13 cellular contexts compared by ENCODE assay signal in genomic region chr20:36550797-36551299, GRCh38. TPM values are rescaled to one million over a fixed set of nuclear protein-coding genes. Genes with fewer than 3 reads are reported as not detected.
DNase-seq lines count a peak whose midpoint lies in the region; ATAC-seq and TF ChIP-seq lines count a peak whose summit lies in the region.
"Had no signal": no experiment of that assay in that cellular context is flagged by ENCODE, and none has a peak within 500 bp of the region (broad histone marks: within the 10 kb centered on the region; RNA-seq: fewer than 3 reads in every experiment).

No MANE protein-coding gene starts in this region.

- H3K9me3 ChIP-seq in smooth muscle cell (replicated peaks; ENCODE audit: low read depth), result no peaks in the 10 kb centered on the region
- H3K9me3 ChIP-seq: neutrophil had no signal

- H3K27me3 ChIP-seq in GM23338 (ENCODE audit: insufficient read depth) (no peaks in the 10 kb centered on the region), smooth muscle cell (ENCODE audit: low read depth) (no peaks in the 10 kb centered on the region), dorsolateral prefrontal cortex (no peaks in the 10 kb centered on the region)
- H3K27me3 ChIP-seq: neutrophil had no signal

- H4K20me1 ChIP-seq in GM23338 (replicated peaks; ENCODE audit: insufficient read depth) (no peaks in the 10 kb centered on the region; the same call in 1 of the 2 replicates), smooth muscle cell (ENCODE audit: low read depth) (peaks cover 49% of the 10 kb centered on the region)

- ATAC-seq in GM23338 (no peak; the same call in 2 of the 3 replicates), GM21423 (IDR thresholded peaks at IDR 0.05; ENCODE audit: unreplicated experiment) (no peak)

- 81% methylated on average over 14 of the region's 14 CpGs for WGBS in smooth muscle cell (ENCODE audit: low lambda C conversion rate)

- no peaks in the 10 kb centered on the region; the same call in 1 of the 2 replicates for H3K79me2 ChIP-seq in GM23338 (replicated peaks; ENCODE audit: insufficient read depth)
- peaks cover 7% of the 10 kb centered on the region for H3K79me2 ChIP-seq in smooth muscle cell (ENCODE audit: low read depth)

- H3K27ac ChIP-seq in GM23338 (ENCODE audit: low read depth) (no peak overlapping the region), smooth muscle cell (ENCODE audit: low read depth) (peak overlapping the region; percentile 12), dorsolateral prefrontal cortex (peak overlapping the region in 2 of 59 donors; percentile 5 to 41)
- H3K27ac ChIP-seq: neutrophil had no signal

- no peaks in the 10 kb centered on the region for H3K4me1 ChIP-seq in GM23338 (ENCODE audit: insufficient read depth)
- no peaks in the 10 kb centered on the region for H3K4me1 ChIP-seq in smooth muscle cell (ENCODE audit: low read depth)

- peaks cover 15% of the 10 kb centered on the region; the same call in 1 of the 2 replicates for H3F3A ChIP-seq in GM23338 (replicated peaks; ENCODE audit: low read depth)
- peaks cover 38% of the 10 kb centered on the region for H3F3A ChIP-seq in smooth muscle cell (ENCODE audit: low read depth)

- no peaks in the 10 kb centered on the region for H3K9me2 ChIP-seq in GM23338 (ENCODE audit: insufficient read depth)

- peaks cover 13% of the 10 kb centered on the region for H3K36me3 Mint-ChIP-seq in GM23338 (ENCODE audit: low read depth)

- no peaks in the 10 kb centered on the region for H3K9me3 Mint-ChIP-seq in GM23338
- H3K9me3 Mint-ChIP-seq: activated B cell treated with CpG ODN at 0.5 μM for 24 hours had no signal

- H3K27me3 Mint-ChIP-seq in GM23338 (ENCODE audit: insufficient read depth, low read depth, poor library complexity), result peaks cover 5% of the 10 kb centered on the region
- H3K27me3 Mint-ChIP-seq: activated B cell treated with CpG ODN at 0.5 μM for 24 hours had no signal

- no peak overlapping the region for H3K4me3 Mint-ChIP-seq in GM23338
- H3K4me3 Mint-ChIP-seq: activated B cell treated with CpG ODN at 0.5 μM for 24 hours had no signal

- H3K36me3 ChIP-seq in GM23338 (ENCODE audit: insufficient read depth) (no peaks in the 10 kb centered on the region), smooth muscle cell (ENCODE audit: low read depth) (no peaks in the 10 kb centered on the region)
- H3K36me3 ChIP-seq: neutrophil had no signal

- H3K4me3 ChIP-seq in GM23338, result no peak overlapping the region
- H3K4me3 ChIP-seq in cardiac fibroblast (replicated peaks in 1 of 2; ENCODE audit: low read depth in 2 of 2, low read length in 2 of 2), result no peak overlapping the region
- no peak overlapping the region for H3K4me3 ChIP-seq in smooth muscle cell
- no peak overlapping the region for H3K4me3 ChIP-seq in dorsolateral prefrontal cortex

- intact Hi-C loops in dorsolateral prefrontal cortex (cut with DNase I), result no loop called here

- no peak overlapping the region for H3K4me2 ChIP-seq in GM23338
- H3K4me2 ChIP-seq in smooth muscle cell, result no peak overlapping the region

- peaks cover 6% of the 10 kb centered on the region for H3K4me1 Mint-ChIP-seq in GM23338

- DNase-seq in GM23338 (ENCODE audit: low spot score) (no peak), cardiac fibroblast (ENCODE audit: low read depth in 2 of 2) (peak; percentile 27 to 58), kidney glomerular epithelial cell (lab: John Stamatoyannopoulos, UW) (peak; percentile 50), smooth muscle cell (lab: John Stamatoyannopoulos, UW; ENCODE audit: unreplicated experiment) (no peak), HUDEP-2 (lab: John Stamatoyannopoulos, UW; ENCODE audit: unreplicated experiment in 76 of 76) (no peak), dorsolateral prefrontal cortex (no peak)
- no peak for DNase-seq in stimulated activated CD4-positive, alpha-beta T cell treated with anti-CD3 and anti-CD28 coated beads, Interleukin-2, amount 100 ng/mL, for 24 hours
- DNase-seq: activated B cell treated with CpG ODN at 0.5 μM for 24 hours; amygdala; effector memory CD4-positive, alpha-beta T cell; NCI-H2171 treated with DMSO at 0.1 percent for 48 hours had no signal

- H2AFZ ChIP-seq in GM23338, result no peak overlapping the region
- no peak overlapping the region for H2AFZ ChIP-seq in smooth muscle cell (ENCODE audit: low read depth)

- peak overlapping the region; percentile 40; the same call in 1 of the 2 replicates for H3K27ac Mint-ChIP-seq in GM23338
- H3K27ac Mint-ChIP-seq: activated B cell treated with CpG ODN at 0.5 μM for 24 hours had no signal

- H3K9ac ChIP-seq in smooth muscle cell (ENCODE audit: low read depth), result no peak overlapping the region

- TF ChIP-seq CTCF in GM23338 (conservative IDR thresholded peaks at IDR 0.05; ENCODE audit: low read depth in 2 of 2) (no peak), cardiac fibroblast (IDR thresholded peaks at IDR 0.05; ENCODE audit: low read depth, low read length) (no peak), smooth muscle cell (IDR thresholded peaks at IDR 0.05; ENCODE audit: borderline replicate concordance, insufficient read depth, poor library complexity, severe bottlenecking) (no peak), dorsolateral prefrontal cortex (IDR thresholded peaks at IDR 0.05 in 54 of 56, conservative IDR thresholded peaks at IDR 0.05 in 2 of 56; ENCODE audit: low read depth in 1 of 56, partially characterized antibody in 56 of 56) (no peak)

TF ChIP-seq in GM23338, 12 proteins besides CTCF, POLR2A, EP300 and RAD21 (continues in another document):
- TF ChIP-seq JUNB (IDR thresholded peaks at IDR 0.05; ENCODE audit: unreplicated experiment) (no peak), ETS1 (IDR thresholded peaks at IDR 0.05) (no peak), NANOG (IDR thresholded peaks at IDR 0.05; ENCODE audit: borderline replicate concordance) (no peak)

RNA-seq across cellular contexts. Expression of gene MYL9, which starts 9.5 kb away (rescaled TPM):
- 23.5 and 29.7 TPM in 2 replicates for total RNA-seq in GM23338 (2014; rRNA removed; shearing (Covaris generic))
- polyA plus RNA-seq in GM23338 (2016; fragmentation: Nextera tagmentation; extraction: Ambion mirVana) (100 and 123 TPM in 2 replicates), smooth muscle cell (993 and 1,109 TPM in 2 replicates)
- total RNA-seq in smooth muscle cell (185 and 198 TPM in 2 replicates), dorsolateral prefrontal cortex (100 to 1,000 TPM in 8 of 120 experiments, 10 to 100 TPM in 111, 1 to 10 TPM in 1; 8.1 to 407 (median 27.4) TPM)

RNA-seq across cellular contexts. Expression of gene TGIF2, which starts 22.5 kb away (rescaled TPM):
- 59.8 and 63.2 TPM in 2 replicates for total RNA-seq in GM23338 (2014; rRNA removed; shearing (Covaris generic))
- polyA plus RNA-seq in GM23338 (2016; fragmentation: Nextera tagmentation; extraction: Ambion mirVana), result 44.8 and 47.6 TPM in 2 replicates
- 14.5 and 20.3 TPM in 2 replicates for total RNA-seq in smooth muscle cell
- 18.1 and 21.5 TPM in 2 replicates for polyA plus RNA-seq in smooth muscle cell
- 1 to 10 TPM in 119 of 120 experiments, under 1 TPM in 1; 0.83 to 9.9 (median 3.3) TPM for total RNA-seq in dorsolateral prefrontal cortex

RNA-seq across cellular contexts. Expression of gene RAB5IF, which starts 54.7 kb away (rescaled TPM):
- total RNA-seq in GM23338 (2014; rRNA removed; shearing (Covaris generic)), result 126 and 138 TPM in 2 replicates
- polyA plus RNA-seq in GM23338 (2016; fragmentation: Nextera tagmentation; extraction: Ambion mirVana), result 119 and 123 TPM in 2 replicates
- 60.5 and 66.8 TPM in 2 replicates for total RNA-seq in smooth muscle cell
- polyA plus RNA-seq in smooth muscle cell, result 108 and 139 TPM in 2 replicates
- 10 to 100 TPM; 26.9 to 62.3 (median 46.7) TPM for total RNA-seq in dorsolateral prefrontal cortex

Comparison
In these comparisons a context has a peak if more than half of its experiments do, and no peak if none do; other contexts are left out.
1. DNase-seq: peak in cardiac fibroblast (2 of 2) and kidney glomerular epithelial cell (single experiment); none in GM23338 (single experiment), smooth muscle cell (single experiment), stimulated activated CD4-positive, alpha-beta T cell treated with anti-CD3 and anti-CD28 coated beads, Interleukin-2, amount 100 ng/mL, for 24 hours (0 of 2), HUDEP-2 (0 of 76) and dorsolateral prefrontal cortex (0 of 10).